ENCODE assay signal across 1 cellular context in genomic region chr3:127455541-127456450, GRCh38.
A peak's percentile ranks its signal among the peaks of the same experiment; 100 is the strongest.
TF ChIP-seq lines count a peak whose summit lies in the region.

No MANE protein-coding gene starts in this region.

TF ChIP-seq in HepG2, 621 proteins besides CTCF, POLR2A, EP300 and RAD21 (continued from another document and continues in another):
- TF ChIP-seq DBP (CRISPR knock-in tag; IDR thresholded peaks at IDR 0.05; ENCODE audit: not compliant biosample characterization) (no peak), AGO1 (IDR thresholded peaks at IDR 0.05; ENCODE audit: low read depth, low read length, poor library complexity, severe bottlenecking) (no peak), ZC3H4 (CRISPR knock-in tag; IDR thresholded peaks at IDR 0.05; ENCODE audit: borderline replicate concordance) (no peak), FOXP1 (IDR thresholded peaks at IDR 0.05) (no peak), FOXP1 (CRISPR knock-in tag; IDR thresholded peaks at IDR 0.05) (no peak), ZBTB26 (CRISPR knock-in tag; IDR thresholded peaks at IDR 0.05; ENCODE audit: borderline replicate concordance) (no peak), AHDC1 (CRISPR knock-in tag; IDR thresholded peaks at IDR 0.05; ENCODE audit: borderline replicate concordance) (no peak), GATAD2A (CRISPR knock-in tag; IDR thresholded peaks at IDR 0.05) (no peak), ZBTB44 (CRISPR knock-in tag; IDR thresholded peaks at IDR 0.05) (no peak), ZNF276 (CRISPR knock-in tag; IDR thresholded peaks at IDR 0.05; ENCODE audit: low read depth) (no peak), ZBTB7A (CRISPR knock-in tag; IDR thresholded peaks at IDR 0.05) (no peak), GABPB1 (CRISPR knock-in tag; IDR thresholded peaks at IDR 0.05) (peak; percentile 60; the same call in 1 of the 2 replicates), ZKSCAN8 (CRISPR knock-in tag; IDR thresholded peaks at IDR 0.05; ENCODE audit: borderline replicate concordance) (no peak), IRX3 (CRISPR knock-in tag; IDR thresholded peaks at IDR 0.05; ENCODE audit: borderline replicate concordance, low read depth) (no peak), ZNF75D (CRISPR knock-in tag; IDR thresholded peaks at IDR 0.05; ENCODE audit: borderline replicate concordance) (no peak), SRSF1 (optimal IDR thresholded peaks at IDR 0.05; ENCODE audit: low read depth, low read length) (no peak), NR2C2 (CRISPR knock-in tag; IDR thresholded peaks at IDR 0.05; ENCODE audit: borderline replicate concordance) (no peak), SP4 (CRISPR knock-in tag; IDR thresholded peaks at IDR 0.05) (no peak), FOXM1 (CRISPR knock-in tag; IDR thresholded peaks at IDR 0.05) (no peak), SP140L (CRISPR knock-in tag; IDR thresholded peaks at IDR 0.05; ENCODE audit: borderline replicate concordance) (no peak), KLF16 (CRISPR knock-in tag; IDR thresholded peaks at IDR 0.05) (peak in 1 of 2 experiments; percentile 34; a peak in 1 of 4 replicates), SUZ12 (IDR thresholded peaks at IDR 0.05; ENCODE audit: low read depth, low read length) (no peak), MXD1 (CRISPR knock-in tag; IDR thresholded peaks at IDR 0.05) (0 out of 2 replicates have a peak, but pooled peaks have one; percentile 21), ZNF317 (CRISPR knock-in tag; IDR thresholded peaks at IDR 0.05) (no peak), EEA1 (CRISPR knock-in tag; IDR thresholded peaks at IDR 0.05; ENCODE audit: borderline replicate concordance) (no peak), ZNF766 (CRISPR knock-in tag; IDR thresholded peaks at IDR 0.05; ENCODE audit: borderline replicate concordance) (no peak), ZNF10 (CRISPR knock-in tag; IDR thresholded peaks at IDR 0.05; ENCODE audit: borderline replicate concordance, low read depth) (no peak), HNRNPK (IDR thresholded peaks at IDR 0.05; ENCODE audit: low read depth, low read length, poor library complexity, severe bottlenecking) (no peak), ZSCAN20 (CRISPR knock-in tag; IDR thresholded peaks at IDR 0.05; ENCODE audit: borderline replicate concordance) (no peak), DR1 (CRISPR knock-in tag; IDR thresholded peaks at IDR 0.05) (no peak), SRSF9 (IDR thresholded peaks at IDR 0.05; ENCODE audit: borderline replicate concordance, insufficient read depth, low read depth, low read length, poor library complexity, severe bottlenecking) (no peak), IKZF4 (CRISPR knock-in tag; IDR thresholded peaks at IDR 0.05; ENCODE audit: borderline replicate concordance, low read depth, not compliant biosample characterization) (no peak), XRCC5 (optimal IDR thresholded peaks at IDR 0.05; ENCODE audit: low read length) (peak; percentile 87), ESRRA (CRISPR knock-in tag; IDR thresholded peaks at IDR 0.05; ENCODE audit: low read depth) (no peak), RFX3 (CRISPR knock-in tag; IDR thresholded peaks at IDR 0.05) (no peak), NFIB (CRISPR knock-in tag; IDR thresholded peaks at IDR 0.05; ENCODE audit: borderline replicate concordance) (no peak), YY1 (IDR thresholded peaks at IDR 0.05; ENCODE audit: insufficient read depth, insufficient replicate concordance, low read depth, low read length) (peak; percentile 35), GABPA (IDR thresholded peaks at IDR 0.05; ENCODE audit: low read depth, low read length) (no peak), GABPA (CRISPR knock-in tag; IDR thresholded peaks at IDR 0.05; ENCODE audit: low read depth) (no peak), ZNF619 (CRISPR knock-in tag; IDR thresholded peaks at IDR 0.05) (no peak), ZNF20 (CRISPR knock-in tag; IDR thresholded peaks at IDR 0.05) (no peak), ELK4 (CRISPR knock-in tag; IDR thresholded peaks at IDR 0.05; ENCODE audit: borderline replicate concordance) (no peak), ZNF441 (CRISPR knock-in tag; IDR thresholded peaks at IDR 0.05; ENCODE audit: borderline replicate concordance) (no peak), ZMYM3 (CRISPR knock-in tag; IDR thresholded peaks at IDR 0.05) (no peak), JUNB (CRISPR knock-in tag; IDR thresholded peaks at IDR 0.05; ENCODE audit: borderline replicate concordance) (no peak), KMT2A (CRISPR knock-in tag; IDR thresholded peaks at IDR 0.05) (no peak), ZFP91 (CRISPR knock-in tag; IDR thresholded peaks at IDR 0.05; ENCODE audit: borderline replicate concordance) (peak; percentile 70; the same call in 1 of the 2 replicates), MTA3 (CRISPR knock-in tag; IDR thresholded peaks at IDR 0.05) (no peak), ZSCAN22 (CRISPR knock-in tag; IDR thresholded peaks at IDR 0.05) (no peak), ZNF776 (CRISPR knock-in tag; IDR thresholded peaks at IDR 0.05) (no peak), ZNF136 (CRISPR knock-in tag; IDR thresholded peaks at IDR 0.05; ENCODE audit: low read depth) (no peak), ZNF251 (CRISPR knock-in tag; IDR thresholded peaks at IDR 0.05) (no peak), SIN3B (IDR thresholded peaks at IDR 0.05; ENCODE audit: low read length) (no peak), ZSCAN9 (CRISPR knock-in tag; IDR thresholded peaks at IDR 0.05; ENCODE audit: borderline replicate concordance) (no peak; the same call in 1 of the 2 replicates), ZBTB46 (CRISPR knock-in tag; IDR thresholded peaks at IDR 0.05; ENCODE audit: borderline replicate concordance) (no peak)
